Comparison of ENCODE assay signal across 14 cellular contexts in genomic region chr21:45324430-45325205, GRCh38. TPM values are rescaled to one million over a fixed set of nuclear protein-coding genes. Genes with fewer than 3 reads are reported as not detected.
DNase-seq lines count a peak whose midpoint lies in the region; ATAC-seq and TF ChIP-seq lines count a peak whose summit lies in the region.
"Had no signal": no experiment of that assay in that cellular context is flagged by ENCODE, and none has a peak within 500 bp of the region (broad histone marks: within the 10 kb centered on the region; RNA-seq: fewer than 3 reads in every experiment).

No MANE protein-coding gene starts in this region.

- no CpG with 5 or more reads among the region's 27 CpGs for WGBS in mesendoderm (ENCODE audit: extremely low coverage, insufficient coverage, low lambda C conversion rate)

- H2AK5ac ChIP-seq in mesendoderm (ENCODE audit: low read length), result no peak overlapping the region

- no peak overlapping the region for H3K4me2 ChIP-seq in mesendoderm (ENCODE audit: low read length)

- no peak overlapping the region for H3K18ac ChIP-seq in mesendoderm (ENCODE audit: low read length)

- H3K27ac Mint-ChIP-seq in HFFc6 (peak overlapping the region; percentile 49; the same call in 1 of the 2 replicates), chondrocyte (ENCODE audit: unreplicated experiment) (peak overlapping the region; percentile 82)

- no peak overlapping the region for H4K8ac ChIP-seq in mesendoderm (ENCODE audit: low read depth, low read length)

- H3K79me1 ChIP-seq in mesendoderm (ENCODE audit: low read length), result no peaks in the 10 kb centered on the region

- no peak overlapping the region for H3K56ac ChIP-seq in mesendoderm (ENCODE audit: low read length)

- peaks cover 39% of the 10 kb centered on the region for H3K4me1 Mint-ChIP-seq in HFFc6 (ENCODE audit: low read depth)
- H3K4me1 Mint-ChIP-seq in chondrocyte (ENCODE audit: low read depth), result peaks cover 63% of the 10 kb centered on the region

- TF ChIP-seq CTCF in BE2C (IDR thresholded peaks at IDR 0.05; ENCODE audit: low read depth, low read length), result no peak
- TF ChIP-seq CTCF in HFFc6 (IDR thresholded peaks at IDR 0.05), result no peak
- TF ChIP-seq CTCF in chondrocyte (IDR thresholded peaks at IDR 0.05), result peak; percentile 49

- H4K5ac ChIP-seq in mesendoderm (ENCODE audit: low read length), result no peak overlapping the region

- H3K23ac ChIP-seq in mesendoderm (ENCODE audit: low read length), result no peak overlapping the region

- H3K4me3 Mint-ChIP-seq in HFFc6 (no peak overlapping the region), chondrocyte (ENCODE audit: unreplicated experiment) (no peak overlapping the region)

- no peak overlapping the region for H3K27ac ChIP-seq in mesendoderm (ENCODE audit: low read depth, low read length)

- H3K36me3 Mint-ChIP-seq in HFFc6 (ENCODE audit: low read depth) (no peaks in the 10 kb centered on the region), chondrocyte (ENCODE audit: low read depth) (no peaks in the 10 kb centered on the region)

- H2BK5ac ChIP-seq in mesendoderm (ENCODE audit: low read length), result no peak overlapping the region

- H3K4me3 ChIP-seq in BE2C (ENCODE audit: low read depth, low read length) (no peak overlapping the region), mesendoderm (ENCODE audit: low read length) (no peak overlapping the region)

- H3K4me1 ChIP-seq in BE2C (no peaks in the 10 kb centered on the region; the same call in 1 of the 2 replicates), mesendoderm (ENCODE audit: control insufficient read depth, low read depth, low read length) (no peaks in the 10 kb centered on the region)

- H2BK120ac ChIP-seq in mesendoderm (ENCODE audit: low read depth, low read length), result no peak overlapping the region

- no peaks in the 10 kb centered on the region for H3K9me3 ChIP-seq in BE2C

- no peak overlapping the region for H3K9ac ChIP-seq in mesendoderm (ENCODE audit: low read length)

- H3K79me2 ChIP-seq in mesendoderm (ENCODE audit: control insufficient read depth, insufficient read depth, low read length), result no peaks in the 10 kb centered on the region

- DNase-seq in BE2C (peak; percentile 20), HFFc6 (no peak), chondrocyte (ENCODE audit: low spot score) (peak; percentile 59), mesendoderm (peak; percentile 58), ecto neural progenitor cell (ENCODE audit: low spot score) (no peak)
- no peak for DNase-seq in activated T-cell treated with anti-CD3 and anti-CD28 coated beads, Interleukin-2, amount 50 U/mL, for 48 hours
- DNase-seq: DND-41; KBM-7; NCI-H146; NCI-H69; SHP77 treated with DMSO at 0.1 percent for 48 hours; stimulated activated naive CD4-positive, alpha-beta T cell treated with Interleukin-2 at 50 U/mL for 16 hours had no signal

- H3K9me3 Mint-ChIP-seq in HFFc6 (no peaks in the 10 kb centered on the region), chondrocyte (ENCODE audit: low read depth) (no peaks in the 10 kb centered on the region)

- H3K36me3 ChIP-seq in BE2C (no peaks in the 10 kb centered on the region), mesendoderm (ENCODE audit: control insufficient read depth, insufficient read depth, low read length) (no peaks in the 10 kb centered on the region)

- H3K27me3 Mint-ChIP-seq in HFFc6 (ENCODE audit: insufficient read depth) (no peaks in the 10 kb centered on the region; the same call in 1 of the 2 replicates), chondrocyte (ENCODE audit: low read depth) (no peaks in the 10 kb centered on the region)

- no peak overlapping the region for H3K4ac ChIP-seq in mesendoderm (ENCODE audit: low read depth, low read length)

- no peaks in the 10 kb centered on the region for H3K27me3 ChIP-seq in BE2C
- no peaks in the 10 kb centered on the region for H3K27me3 ChIP-seq in mesendoderm (ENCODE audit: insufficient read depth, low read length, poor library complexity)

- H2BK15ac ChIP-seq in mesendoderm (replicated peaks; ENCODE audit: low read depth), result no peak overlapping the region

- no peak for ATAC-seq in HG03280 (IDR thresholded peaks at IDR 0.05; ENCODE audit: unreplicated experiment)
- no peak for ATAC-seq in GM18909 (IDR thresholded peaks at IDR 0.05; ENCODE audit: poor library complexity, unreplicated experiment)

RNA-seq across cellular contexts. Expression of gene POFUT2, which starts 36.9 kb away (rescaled TPM):
- 83.0 TPM for polyA plus RNA-seq in BE2C (2012; ENCODE audit: insufficient read depth, insufficient read length, low read depth)
- total RNA-seq in HFFc6 (2021; fragmentation: NEBNext Ultra II Directional; extraction: Animal tissue kit (Norgen Biotek cat#: 25700)), result 100 to 1,000 TPM in 1 of 6 experiments, 10 to 100 TPM in 5; 78.2 to 112 (median 80.3) TPM
- total RNA-seq in chondrocyte, result 59.9 to 73.6 TPM (median 72.4 TPM) in 3 replicates
- polyA plus RNA-seq in mesendoderm (2013, experiment 1 of 2), result 17.3 TPM
- polyA plus RNA-seq in mesendoderm (2013, experiment 2 of 2), result 17.4 TPM

Comparison
In these comparisons a context has a peak if more than half of its experiments do, and no peak if none do; other contexts are left out.
1. DNase-seq: peak in BE2C (single experiment), chondrocyte (single experiment) and mesendoderm (single experiment); none in HFFc6 (single experiment), activated T-cell treated with anti-CD3 and anti-CD28 coated beads, Interleukin-2, amount 50 U/mL, for 48 hours (0 of 2) and ecto neural progenitor cell (single experiment).